ENCODE assay signal across 1 cellular context in genomic region chr2:64988420-64989125, GRCh38.
TF ChIP-seq lines count a peak whose summit lies in the region.

No MANE protein-coding gene starts in this region.

TF ChIP-seq in HepG2, 621 proteins besides CTCF, POLR2A, EP300 and RAD21 (continued from another document and continues in another):
- TF ChIP-seq, protein P1, sequence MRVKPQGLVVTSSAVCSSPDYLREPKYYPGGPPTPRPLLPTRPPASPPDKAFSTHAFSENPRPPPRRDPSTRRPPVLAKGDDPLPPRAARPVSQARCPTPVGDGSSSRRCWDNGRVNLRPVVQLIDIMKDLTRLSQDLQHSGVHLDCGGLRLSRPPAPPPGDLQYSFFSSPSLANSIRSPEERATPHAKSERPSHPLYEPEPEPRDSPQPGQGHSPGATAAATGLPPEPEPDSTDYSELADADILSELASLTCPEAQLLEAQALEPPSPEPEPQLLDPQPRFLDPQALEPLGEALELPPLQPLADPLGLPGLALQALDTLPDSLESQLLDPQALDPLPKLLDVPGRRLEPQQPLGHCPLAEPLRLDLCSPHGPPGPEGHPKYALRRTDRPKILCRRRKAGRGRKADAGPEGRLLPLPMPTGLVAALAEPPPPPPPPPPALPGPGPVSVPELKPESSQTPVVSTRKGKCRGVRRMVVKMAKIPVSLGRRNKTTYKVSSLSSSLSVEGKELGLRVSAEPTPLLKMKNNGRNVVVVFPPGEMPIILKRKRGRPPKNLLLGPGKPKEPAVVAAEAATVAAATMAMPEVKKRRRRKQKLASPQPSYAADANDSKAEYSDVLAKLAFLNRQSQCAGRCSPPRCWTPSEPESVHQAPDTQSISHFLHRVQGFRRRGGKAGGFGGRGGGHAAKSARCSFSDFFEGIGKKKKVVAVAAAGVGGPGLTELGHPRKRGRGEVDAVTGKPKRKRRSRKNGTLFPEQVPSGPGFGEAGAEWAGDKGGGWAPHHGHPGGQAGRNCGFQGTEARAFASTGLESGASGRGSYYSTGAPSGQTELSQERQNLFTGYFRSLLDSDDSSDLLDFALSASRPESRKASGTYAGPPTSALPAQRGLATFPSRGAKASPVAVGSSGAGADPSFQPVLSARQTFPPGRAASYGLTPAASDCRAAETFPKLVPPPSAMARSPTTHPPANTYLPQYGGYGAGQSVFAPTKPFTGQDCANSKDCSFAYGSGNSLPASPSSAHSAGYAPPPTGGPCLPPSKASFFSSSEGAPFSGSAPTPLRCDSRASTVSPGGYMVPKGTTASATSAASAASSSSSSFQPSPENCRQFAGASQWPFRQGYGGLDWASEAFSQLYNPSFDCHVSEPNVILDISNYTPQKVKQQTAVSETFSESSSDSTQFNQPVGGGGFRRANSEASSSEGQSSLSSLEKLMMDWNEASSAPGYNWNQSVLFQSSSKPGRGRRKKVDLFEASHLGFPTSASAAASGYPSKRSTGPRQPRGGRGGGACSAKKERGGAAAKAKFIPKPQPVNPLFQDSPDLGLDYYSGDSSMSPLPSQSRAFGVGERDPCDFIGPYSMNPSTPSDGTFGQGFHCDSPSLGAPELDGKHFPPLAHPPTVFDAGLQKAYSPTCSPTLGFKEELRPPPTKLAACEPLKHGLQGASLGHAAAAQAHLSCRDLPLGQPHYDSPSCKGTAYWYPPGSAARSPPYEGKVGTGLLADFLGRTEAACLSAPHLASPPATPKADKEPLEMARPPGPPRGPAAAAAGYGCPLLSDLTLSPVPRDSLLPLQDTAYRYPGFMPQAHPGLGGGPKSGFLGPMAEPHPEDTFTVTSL (CRISPR knock-in tag; IDR thresholded peaks at IDR 0.05; ENCODE audit: borderline replicate concordance): peak; percentile 6; the same call in 1 of the 2 replicates
- TF ChIP-seq YY1 (IDR thresholded peaks at IDR 0.05; ENCODE audit: insufficient read depth, insufficient replicate concordance, low read depth, low read length) (peak; percentile 58), KAT2B (IDR thresholded peaks at IDR 0.05; ENCODE audit: borderline replicate concordance, low read depth, low read length) (no peak), SNRNP70 (IDR thresholded peaks at IDR 0.05; ENCODE audit: low read depth, low read length) (no peak), ZNF230 (CRISPR knock-in tag; IDR thresholded peaks at IDR 0.05) (peak; percentile 71; the same call in 1 of the 2 replicates), ZNF17 (CRISPR knock-in tag; IDR thresholded peaks at IDR 0.05) (peak; percentile 78; the same call in 1 of the 2 replicates), ZNF292 (CRISPR knock-in tag; IDR thresholded peaks at IDR 0.05; ENCODE audit: borderline replicate concordance, low read depth) (peak; percentile 52; the same call in 1 of the 2 replicates), ZBTB1 (CRISPR knock-in tag; IDR thresholded peaks at IDR 0.05; ENCODE audit: borderline replicate concordance) (no peak), ZNF160 (CRISPR knock-in tag; IDR thresholded peaks at IDR 0.05) (peak; percentile 80; the same call in 1 of the 2 replicates), ZNF788 (CRISPR knock-in tag; IDR thresholded peaks at IDR 0.05; ENCODE audit: borderline replicate concordance) (peak; percentile 16), ZFP1 (CRISPR knock-in tag; IDR thresholded peaks at IDR 0.05) (no peak), ZNF790 (CRISPR knock-in tag; IDR thresholded peaks at IDR 0.05; ENCODE audit: borderline replicate concordance) (no peak), PPARG (CRISPR knock-in tag; conservative IDR thresholded peaks at IDR 0.05) (0 out of 2 replicates have a peak, but pooled peaks have one; percentile 6), CENPX (CRISPR knock-in tag; IDR thresholded peaks at IDR 0.05) (no peak), ADNP (CRISPR knock-in tag; IDR thresholded peaks at IDR 0.05) (no peak), ZNF770 (CRISPR knock-in tag; IDR thresholded peaks at IDR 0.05) (peak; percentile 29; the same call in 1 of the 2 replicates), HNF1A (IDR thresholded peaks at IDR 0.05; ENCODE audit: low read depth) (no peak), HNF1A (CRISPR knock-in tag; IDR thresholded peaks at IDR 0.05; ENCODE audit: borderline replicate concordance) (peak; percentile 79), MEIS2 (CRISPR knock-in tag; IDR thresholded peaks at IDR 0.05) (no peak), PAX8 (CRISPR knock-in tag; IDR thresholded peaks at IDR 0.05; ENCODE audit: borderline replicate concordance) (peak; percentile 52), ZNF354B (CRISPR knock-in tag; IDR thresholded peaks at IDR 0.05) (no peak), AGO1 (IDR thresholded peaks at IDR 0.05; ENCODE audit: low read depth, low read length, poor library complexity, severe bottlenecking) (peak; percentile 21), CBFB (CRISPR knock-in tag; IDR thresholded peaks at IDR 0.05) (peak; percentile 41; the same call in 1 of the 2 replicates), ZNF572 (CRISPR knock-in tag; IDR thresholded peaks at IDR 0.05) (0 out of 2 replicates have a peak, but pooled peaks have one; percentile 89), ZSCAN22 (CRISPR knock-in tag; IDR thresholded peaks at IDR 0.05) (no peak), ZNF614 (CRISPR knock-in tag; IDR thresholded peaks at IDR 0.05; ENCODE audit: borderline replicate concordance) (peak; percentile 58; the same call in 1 of the 2 replicates), SP1 (IDR thresholded peaks at IDR 0.05) (no peak), SP1 (CRISPR knock-in tag; IDR thresholded peaks at IDR 0.05) (peak; percentile 26; the same call in 1 of the 2 replicates), ZSCAN29 (CRISPR knock-in tag; conservative IDR thresholded peaks at IDR 0.05) (no peak)
- TF ChIP-seq, protein P2, sequence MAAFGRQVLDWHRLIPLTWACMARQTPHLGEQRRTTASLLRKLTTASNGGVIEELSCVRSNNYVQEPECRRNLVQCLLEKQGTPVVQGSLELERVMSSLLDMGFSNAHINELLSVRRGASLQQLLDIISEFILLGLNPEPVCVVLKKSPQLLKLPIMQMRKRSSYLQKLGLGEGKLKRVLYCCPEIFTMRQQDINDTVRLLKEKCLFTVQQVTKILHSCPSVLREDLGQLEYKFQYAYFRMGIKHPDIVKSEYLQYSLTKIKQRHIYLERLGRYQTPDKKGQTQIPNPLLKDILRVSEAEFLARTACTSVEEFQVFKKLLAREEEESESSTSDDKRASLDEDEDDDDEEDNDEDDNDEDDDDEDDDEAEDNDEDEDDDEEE (CRISPR knock-in tag; IDR thresholded peaks at IDR 0.05): peak; percentile 90; the same call in 1 of the 2 replicates
- TF ChIP-seq, protein P3, sequence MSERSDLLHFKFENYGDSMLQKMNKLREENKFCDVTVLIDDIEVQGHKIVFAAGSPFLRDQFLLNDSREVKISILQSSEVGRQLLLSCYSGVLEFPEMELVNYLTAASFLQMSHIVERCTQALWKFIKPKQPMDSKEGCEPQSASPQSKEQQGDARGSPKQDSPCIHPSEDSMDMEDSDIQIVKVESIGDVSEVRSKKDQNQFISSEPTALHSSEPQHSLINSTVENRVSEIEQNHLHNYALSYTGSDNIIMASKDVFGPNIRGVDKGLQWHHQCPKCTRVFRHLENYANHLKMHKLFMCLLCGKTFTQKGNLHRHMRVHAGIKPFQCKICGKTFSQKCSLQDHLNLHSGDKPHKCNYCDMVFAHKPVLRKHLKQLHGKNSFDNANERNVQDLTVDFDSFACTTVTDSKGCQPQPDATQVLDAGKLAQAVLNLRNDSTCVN (CRISPR knock-in tag; IDR thresholded peaks at IDR 0.05; ENCODE audit: borderline replicate concordance): peak; percentile 58
- TF ChIP-seq, protein P4, sequence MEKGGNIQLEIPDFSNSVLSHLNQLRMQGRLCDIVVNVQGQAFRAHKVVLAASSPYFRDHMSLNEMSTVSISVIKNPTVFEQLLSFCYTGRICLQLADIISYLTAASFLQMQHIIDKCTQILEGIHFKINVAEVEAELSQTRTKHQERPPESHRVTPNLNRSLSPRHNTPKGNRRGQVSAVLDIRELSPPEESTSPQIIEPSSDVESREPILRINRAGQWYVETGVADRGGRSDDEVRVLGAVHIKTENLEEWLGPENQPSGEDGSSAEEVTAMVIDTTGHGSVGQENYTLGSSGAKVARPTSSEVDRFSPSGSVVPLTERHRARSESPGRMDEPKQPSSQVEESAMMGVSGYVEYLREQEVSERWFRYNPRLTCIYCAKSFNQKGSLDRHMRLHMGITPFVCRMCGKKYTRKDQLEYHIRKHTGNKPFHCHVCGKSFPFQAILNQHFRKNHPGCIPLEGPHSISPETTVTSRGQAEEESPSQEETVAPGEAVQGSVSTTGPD (CRISPR knock-in tag; IDR thresholded peaks at IDR 0.05): 0 out of 2 replicates have a peak, but pooled peaks have one; percentile 63
- TF ChIP-seq, protein P5, sequence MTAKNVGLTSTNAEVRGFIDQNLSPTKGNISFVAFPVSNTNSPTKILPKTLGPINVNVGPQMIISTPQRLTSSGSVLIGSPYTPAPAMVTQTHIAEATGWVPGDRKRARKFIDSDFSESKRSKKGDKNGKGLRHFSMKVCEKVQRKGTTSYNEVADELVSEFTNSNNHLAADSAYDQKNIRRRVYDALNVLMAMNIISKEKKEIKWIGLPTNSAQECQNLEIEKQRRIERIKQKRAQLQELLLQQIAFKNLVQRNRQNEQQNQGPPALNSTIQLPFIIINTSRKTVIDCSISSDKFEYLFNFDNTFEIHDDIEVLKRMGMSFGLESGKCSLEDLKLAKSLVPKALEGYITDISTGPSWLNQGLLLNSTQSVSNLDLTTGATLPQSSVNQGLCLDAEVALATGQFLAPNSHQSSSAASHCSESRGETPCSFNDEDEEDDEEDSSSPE (CRISPR knock-in tag; IDR thresholded peaks at IDR 0.05): 0 out of 2 replicates have a peak, but pooled peaks have one; percentile 37
- TF ChIP-seq, protein P6, sequence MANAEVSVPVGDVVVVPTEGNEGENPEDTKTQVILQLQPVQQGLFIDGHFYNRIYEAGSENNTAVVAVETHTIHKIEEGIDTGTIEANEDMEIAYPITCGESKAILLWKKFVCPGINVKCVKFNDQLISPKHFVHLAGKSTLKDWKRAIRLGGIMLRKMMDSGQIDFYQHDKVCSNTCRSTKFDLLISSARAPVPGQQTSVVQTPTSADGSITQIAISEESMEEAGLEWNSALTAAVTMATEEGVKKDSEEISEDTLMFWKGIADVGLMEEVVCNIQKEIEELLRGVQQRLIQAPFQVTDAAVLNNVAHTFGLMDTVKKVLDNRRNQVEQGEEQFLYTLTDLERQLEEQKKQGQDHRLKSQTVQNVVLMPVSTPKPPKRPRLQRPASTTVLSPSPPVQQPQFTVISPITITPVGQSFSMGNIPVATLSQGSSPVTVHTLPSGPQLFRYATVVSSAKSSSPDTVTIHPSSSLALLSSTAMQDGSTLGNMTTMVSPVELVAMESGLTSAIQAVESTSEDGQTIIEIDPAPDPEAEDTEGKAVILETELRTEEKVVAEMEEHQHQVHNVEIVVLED (CRISPR knock-in tag; IDR thresholded peaks at IDR 0.05; ENCODE audit: borderline replicate concordance): no peak; the same call in 1 of the 2 replicates
- TF ChIP-seq, protein P7, sequence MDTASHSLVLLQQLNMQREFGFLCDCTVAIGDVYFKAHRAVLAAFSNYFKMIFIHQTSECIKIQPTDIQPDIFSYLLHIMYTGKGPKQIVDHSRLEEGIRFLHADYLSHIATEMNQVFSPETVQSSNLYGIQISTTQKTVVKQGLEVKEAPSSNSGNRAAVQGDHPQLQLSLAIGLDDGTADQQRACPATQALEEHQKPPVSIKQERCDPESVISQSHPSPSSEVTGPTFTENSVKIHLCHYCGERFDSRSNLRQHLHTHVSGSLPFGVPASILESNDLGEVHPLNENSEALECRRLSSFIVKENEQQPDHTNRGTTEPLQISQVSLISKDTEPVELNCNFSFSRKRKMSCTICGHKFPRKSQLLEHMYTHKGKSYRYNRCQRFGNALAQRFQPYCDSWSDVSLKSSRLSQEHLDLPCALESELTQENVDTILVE (CRISPR knock-in tag; IDR thresholded peaks at IDR 0.05): peak; percentile 18; the same call in 1 of the 2 replicates
- TF ChIP-seq, protein P8, sequence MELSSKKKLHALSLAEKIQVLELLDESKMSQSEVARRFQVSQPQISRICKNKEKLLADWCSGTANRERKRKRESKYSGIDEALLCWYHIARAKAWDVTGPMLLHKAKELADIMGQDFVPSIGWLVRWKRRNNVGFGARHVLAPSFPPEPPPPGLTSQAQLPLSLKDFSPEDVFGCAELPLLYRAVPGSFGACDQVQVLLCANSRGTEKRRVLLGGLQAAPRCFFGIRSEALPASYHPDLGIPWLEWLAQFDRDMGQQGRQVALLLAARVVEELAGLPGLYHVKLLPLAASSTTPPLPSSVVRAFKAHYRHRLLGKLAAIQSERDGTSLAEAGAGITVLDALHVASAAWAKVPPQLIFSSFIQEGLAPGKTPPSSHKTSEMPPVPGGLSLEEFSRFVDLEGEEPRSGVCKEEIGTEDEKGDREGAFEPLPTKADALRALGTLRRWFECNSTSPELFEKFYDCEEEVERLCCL (CRISPR knock-in tag; IDR thresholded peaks at IDR 0.05; ENCODE audit: borderline replicate concordance): no peak
